ENCODE assay signal across 26 cellular contexts in genomic region chr6:117531758-117532276, GRCh38. TPM values are rescaled to one million over a fixed set of nuclear protein-coding genes. Genes with fewer than 3 reads are reported as not detected.
DNase-seq lines count a peak whose midpoint lies in the region; ATAC-seq and TF ChIP-seq lines count a peak whose summit lies in the region.
"Had no signal": no experiment of that assay in that cellular context is flagged by ENCODE, and none has a peak within 500 bp of the region (broad histone marks: within the 10 kb centered on the region; RNA-seq: fewer than 3 reads in every experiment).

No MANE protein-coding gene starts in this region.

- CTCF ChIA-PET in activated CD4-positive, alpha-beta T cell treated with anti-CD3 and anti-CD28 coated beads for 36 hours (lab: Charles Lee) = interaction anchor here (0.7 to 1.4 kb wide), 5 partner anchors 10 to 151 kb away, joined by 3 to 4 read pairs (median 3); partner anchors contain the start of gene GOPC

- no peaks in the 10 kb centered on the region for H3K9me3 ChIP-seq in WERI-Rb-1 (ENCODE audit: severe bottlenecking)
- H3K9me3 ChIP-seq: BLaER1, colonic mucosa, esophagus muscularis mucosa, gastroesophageal sphincter, right lobe of liver had no signal

- no peak overlapping the region for H3K4me3 ChIP-seq in WERI-Rb-1 (ENCODE audit: low read depth, low read length)
- H3K4me3 ChIP-seq: BLaER1, colonic mucosa, esophagus muscularis mucosa, gastroesophageal sphincter, right lobe of liver had no signal

- H3K27ac ChIP-seq in WERI-Rb-1 = peak overlapping the region; percentile 58
- H3K27ac ChIP-seq: BLaER1, colonic mucosa, esophagus muscularis mucosa, gastroesophageal sphincter had no signal

- no peak for DNase-seq in activated CD4-positive, alpha-beta T cell treated with anti-CD3 and anti-CD28 coated beads for 36 hours
- no peak for DNase-seq in activated CD4-positive, alpha-beta T cell treated with anti-CD3 and anti-CD28 coated beads, Interleukin-2, amount 50 U/mL, for 1 hour
- peak; percentile 51 for DNase-seq in WERI-Rb-1
- DNase-seq in glutamatergic neuron = no peak
- no peak for DNase-seq in stimulated activated naive CD8-positive, alpha-beta T cell treated with anti-CD3 and anti-CD28 coated beads, Interleukin-15, amount 100 ng/mL, for 72 hours
- DNase-seq in cortex of kidney (lab: John Stamatoyannopoulos, UW) = no peak
- DNase-seq: activated B cell treated with CpG ODN at 0.5 μM for 24 hours; activated CD4-positive, alpha-beta memory T cell treated with anti-CD3 and anti-CD28 coated beads for 36 hours; activated CD8-positive, alpha-beta memory T cell treated with anti-CD3 and anti-CD28 coated beads, Interleukin-2, amount 50 U/mL, for 48 hours; activated gamma-delta T cell treated with Interleukin-2 at 50 U/mL for 16 hours; colonic mucosa; COR-L47; DMS79; effector memory CD8-positive, alpha-beta T cell; NCI-H1092; NCI-H187 treated with DMSO at 0.1 percent for 48 hours; posterior cingulate gyrus; right lobe of liver; T-helper 9 cell had no signal

- H3K4me3 Mint-ChIP-seq in activated CD4-positive, alpha-beta T cell treated with anti-CD3 and anti-CD28 coated beads for 36 hours = no peak overlapping the region
- no peak overlapping the region for H3K4me3 Mint-ChIP-seq in glutamatergic neuron (ENCODE audit: unreplicated experiment)
- H3K4me3 Mint-ChIP-seq in stimulated activated naive CD8-positive, alpha-beta T cell treated with anti-CD3 and anti-CD28 coated beads, Interleukin-15, amount 100 ng/mL, for 72 hours = no peak overlapping the region
- H3K4me3 Mint-ChIP-seq: activated B cell treated with CpG ODN at 0.5 μM for 24 hours; activated CD4-positive, alpha-beta memory T cell treated with anti-CD3 and anti-CD28 coated beads for 36 hours; effector memory CD8-positive, alpha-beta T cell; nephron; type B pancreatic cell had no signal

- H3K4me1 Mint-ChIP-seq in activated CD4-positive, alpha-beta T cell treated with anti-CD3 and anti-CD28 coated beads for 36 hours = no peaks in the 10 kb centered on the region
- peaks cover 37% of the 10 kb centered on the region for H3K4me1 Mint-ChIP-seq in glutamatergic neuron (ENCODE audit: low read depth, unreplicated experiment)
- H3K4me1 Mint-ChIP-seq in stimulated activated naive CD8-positive, alpha-beta T cell treated with anti-CD3 and anti-CD28 coated beads, Interleukin-15, amount 100 ng/mL, for 72 hours = no peaks in the 10 kb centered on the region
- H3K4me1 Mint-ChIP-seq: activated B cell treated with CpG ODN at 0.5 μM for 24 hours, nephron had no signal

- POLR2A ChIA-PET in activated CD4-positive, alpha-beta T cell treated with anti-CD3 and anti-CD28 coated beads for 36 hours (lab: Charles Lee) = no interaction called here

- TF ChIP-seq CTCF in WERI-Rb-1 (IDR thresholded peaks at IDR 0.05; ENCODE audit: low read depth, low read length) (no peak), glutamatergic neuron (IDR thresholded peaks at IDR 0.05; ENCODE audit: partially characterized antibody, unreplicated experiment) (no peak)

- intact Hi-C loops in activated CD4-positive, alpha-beta T cell treated with anti-CD3 and anti-CD28 coated beads for 36 hours (cut with DNase I, micrococcal nuclease) = no loop called here

- peak; percentile 58 for ATAC-seq in activated CD4-positive, alpha-beta T cell treated with anti-CD3 and anti-CD28 coated beads for 36 hours
- peak; percentile 52 for ATAC-seq in stimulated activated naive CD8-positive, alpha-beta T cell treated with anti-CD3 and anti-CD28 coated beads, Interleukin-15, amount 100 ng/mL, for 72 hours
- no peak for ATAC-seq in HG03045 (IDR thresholded peaks at IDR 0.05; ENCODE audit: unreplicated experiment)
- no peak for ATAC-seq in HG02840 (IDR thresholded peaks at IDR 0.05; ENCODE audit: low FRiP score, unreplicated experiment)
- ATAC-seq: effector memory CD8-positive, alpha-beta T cell had no signal

- H3K36me3 ChIP-seq in WERI-Rb-1 = no peaks in the 10 kb centered on the region
- H3K36me3 ChIP-seq: BLaER1, colonic mucosa, right lobe of liver had no signal

- no peak overlapping the region for H3K27ac Mint-ChIP-seq in activated CD4-positive, alpha-beta T cell treated with anti-CD3 and anti-CD28 coated beads for 36 hours
- peak overlapping the region; percentile 84 for H3K27ac Mint-ChIP-seq in glutamatergic neuron (ENCODE audit: unreplicated experiment)
- no peak overlapping the region for H3K27ac Mint-ChIP-seq in stimulated activated naive CD8-positive, alpha-beta T cell treated with anti-CD3 and anti-CD28 coated beads, Interleukin-15, amount 100 ng/mL, for 72 hours
- H3K27ac Mint-ChIP-seq: activated B cell treated with CpG ODN at 0.5 μM for 24 hours; activated CD4-positive, alpha-beta memory T cell treated with anti-CD3 and anti-CD28 coated beads for 36 hours; type B pancreatic cell had no signal

- H3K9me3 Mint-ChIP-seq in activated CD4-positive, alpha-beta T cell treated with anti-CD3 and anti-CD28 coated beads for 36 hours (ENCODE audit: low read depth) = no peaks in the 10 kb centered on the region
- H3K9me3 Mint-ChIP-seq in glutamatergic neuron (ENCODE audit: unreplicated experiment) = peaks cover 7% of the 10 kb centered on the region
- no peaks in the 10 kb centered on the region for H3K9me3 Mint-ChIP-seq in stimulated activated naive CD8-positive, alpha-beta T cell treated with anti-CD3 and anti-CD28 coated beads, Interleukin-15, amount 100 ng/mL, for 72 hours
- H3K9me3 Mint-ChIP-seq: activated B cell treated with CpG ODN at 0.5 μM for 24 hours; activated CD4-positive, alpha-beta memory T cell treated with anti-CD3 and anti-CD28 coated beads for 36 hours; effector memory CD8-positive, alpha-beta T cell; nephron; type B pancreatic cell had no signal

- H3K27me3 ChIP-seq in WERI-Rb-1 (ENCODE audit: insufficient read depth, low read depth, severe bottlenecking) = no peaks in the 10 kb centered on the region
- H3K27me3 ChIP-seq: BLaER1, colonic mucosa, esophagus muscularis mucosa, gastroesophageal sphincter, right lobe of liver had no signal

- H3K27me3 Mint-ChIP-seq in activated CD4-positive, alpha-beta T cell treated with anti-CD3 and anti-CD28 coated beads for 36 hours = peaks cover 9% of the 10 kb centered on the region
- H3K27me3 Mint-ChIP-seq in glutamatergic neuron (ENCODE audit: unreplicated experiment) = peaks cover 4% of the 10 kb centered on the region
- H3K27me3 Mint-ChIP-seq in stimulated activated naive CD8-positive, alpha-beta T cell treated with anti-CD3 and anti-CD28 coated beads, Interleukin-15, amount 100 ng/mL, for 72 hours = no peaks in the 10 kb centered on the region
- H3K27me3 Mint-ChIP-seq: activated CD4-positive, alpha-beta memory T cell treated with anti-CD3 and anti-CD28 coated beads for 36 hours; effector memory CD8-positive, alpha-beta T cell; type B pancreatic cell had no signal

- H3K36me3 Mint-ChIP-seq in activated CD4-positive, alpha-beta T cell treated with anti-CD3 and anti-CD28 coated beads for 36 hours (ENCODE audit: low read depth) = no peaks in the 10 kb centered on the region
- no peaks in the 10 kb centered on the region for H3K36me3 Mint-ChIP-seq in glutamatergic neuron (ENCODE audit: unreplicated experiment)
- H3K36me3 Mint-ChIP-seq: activated CD4-positive, alpha-beta memory T cell treated with anti-CD3 and anti-CD28 coated beads for 36 hours; type B pancreatic cell had no signal

RNA-seq across cellular contexts. Expression of gene DCBLD1, which starts 49.3 kb away (rescaled TPM):
- total RNA-seq in activated CD4-positive, alpha-beta T cell treated with anti-CD3 and anti-CD28 coated beads for 36 hours = 1 to 10 TPM; 1.2 to 1.6 TPM
- 25.1 TPM for total RNA-seq in glutamatergic neuron (ENCODE audit: unreplicated experiment)

Comparison
In these comparisons a context has a peak if more than half of its experiments do, and no peak if none do; other contexts are left out.
1. ATAC-seq: peak in activated CD4-positive, alpha-beta T cell treated with anti-CD3 and anti-CD28 coated beads for 36 hours (single experiment) and stimulated activated naive CD8-positive, alpha-beta T cell treated with anti-CD3 and anti-CD28 coated beads, Interleukin-15, amount 100 ng/mL, for 72 hours (single experiment); none in HG03045 (single experiment) and HG02840 (single experiment).
2. RNA of gene DCBLD1, which starts 49.3 kb away (total RNA-seq): 25.1 TPM in glutamatergic neuron (single experiment); 1.2 to 1.6 TPM in activated CD4-positive, alpha-beta T cell treated with anti-CD3 and anti-CD28 coated beads for 36 hours; every median in the first group is over 10 times any median in the second.